8 cellular contexts compared by ENCODE assay signal in the genomic region with DNA sequence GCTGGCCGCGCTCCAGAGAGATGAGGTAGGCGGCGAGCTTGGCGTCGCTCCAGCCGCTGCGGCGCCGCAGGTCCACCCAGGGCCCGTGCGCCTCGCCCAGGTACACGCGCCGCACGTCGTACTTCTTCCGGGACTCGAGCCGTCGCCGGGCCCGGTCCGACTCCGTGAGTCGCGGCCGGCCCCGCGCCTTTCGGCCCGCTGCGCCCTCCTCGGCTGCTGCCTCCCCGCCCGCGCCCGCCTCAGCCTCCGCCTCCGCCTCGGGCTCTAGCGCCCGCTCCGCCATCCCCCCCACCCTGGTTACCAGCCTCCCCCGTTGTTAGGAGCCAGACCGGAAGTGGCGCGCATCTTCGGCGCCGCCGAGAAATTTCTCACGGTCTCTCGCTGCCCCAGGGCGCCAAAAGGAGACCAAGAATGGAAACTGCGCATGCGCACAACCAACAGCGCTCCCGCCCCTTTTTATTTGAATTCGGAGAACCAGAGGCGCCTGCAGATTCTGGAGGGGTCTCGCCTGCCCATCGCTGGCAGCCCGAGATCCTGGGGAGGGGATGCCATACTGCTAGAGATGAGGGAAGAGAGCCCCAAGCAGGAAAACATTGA. TPM values are rescaled to one million over a fixed set of nuclear protein-coding genes. Genes with fewer than 3 reads are reported as not detected.
DNase-seq lines count a peak whose midpoint lies in the region; ATAC-seq and TF ChIP-seq lines count a peak whose summit lies in the region.

A gene with protein sequence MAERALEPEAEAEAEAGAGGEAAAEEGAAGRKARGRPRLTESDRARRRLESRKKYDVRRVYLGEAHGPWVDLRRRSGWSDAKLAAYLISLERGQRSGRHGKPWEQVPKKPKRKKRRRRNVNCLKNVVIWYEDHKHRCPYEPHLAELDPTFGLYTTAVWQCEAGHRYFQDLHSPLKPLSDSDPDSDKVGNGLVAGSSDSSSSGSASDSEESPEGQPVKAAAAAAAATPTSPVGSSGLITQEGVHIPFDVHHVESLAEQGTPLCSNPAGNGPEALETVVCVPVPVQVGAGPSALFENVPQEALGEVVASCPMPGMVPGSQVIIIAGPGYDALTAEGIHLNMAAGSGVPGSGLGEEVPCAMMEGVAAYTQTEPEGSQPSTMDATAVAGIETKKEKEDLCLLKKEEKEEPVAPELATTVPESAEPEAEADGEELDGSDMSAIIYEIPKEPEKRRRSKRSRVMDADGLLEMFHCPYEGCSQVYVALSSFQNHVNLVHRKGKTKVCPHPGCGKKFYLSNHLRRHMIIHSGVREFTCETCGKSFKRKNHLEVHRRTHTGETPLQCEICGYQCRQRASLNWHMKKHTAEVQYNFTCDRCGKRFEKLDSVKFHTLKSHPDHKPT (minus strand): TSS at position 336 of the 597 bp plus-strand sequence. CDS start 53 bp downstream, at position 283.

- TF ChIP-seq CTCF in OCI-LY3 (IDR thresholded peaks at IDR 0.05; ENCODE audit: low read depth, low read length) (no peak), epithelial cell of esophagus (IDR thresholded peaks at IDR 0.05; ENCODE audit: insufficient read depth, low read depth, low read length, missing control alignments) (no peak)

- H3K27ac ChIP-seq in OCI-LY3 (ENCODE audit: low read length), result peak within 1 kb of the TSS; percentile 62

- peak within 1 kb of the TSS; percentile 79 for H3K4me3 ChIP-seq in OCI-LY3 (ENCODE audit: low read length)
- peak within 1 kb of the TSS; percentile 60 for H3K4me3 ChIP-seq in epithelial cell of esophagus (ENCODE audit: low read length)

- H2AFZ ChIP-seq in OCI-LY3 (ENCODE audit: low read depth, low read length), result peak within 1 kb of the TSS; percentile 62

- peaks cover 17% of the 10 kb centered on the region for H3K4me1 ChIP-seq in OCI-LY3 (ENCODE audit: low read length)

- DNase-seq in DMS 273 (lab: John Stamatoyannopoulos, UW; ENCODE audit: unreplicated experiment) (peak; percentile 98), HuH-7.5 (ENCODE audit: low spot score) (peak; percentile 98), activated T-cell treated with anti-CD3 and anti-CD28 coated beads for 1 hour (ENCODE audit: low read depth) (peak; percentile 92), epithelial cell of esophagus (ENCODE audit: low read depth) (peak; percentile 93), mucosa of gallbladder (ENCODE audit: low spot score) (peak; percentile 95)
- DNase-seq in stimulated activated CD8-positive, alpha-beta memory T cell treated with anti-CD3 and anti-CD28 coated beads, Interleukin-4, amount 100 ng/mL, for 24 hours (ENCODE audit: low read depth), result peak; percentile 91

- peaks cover 9% of the 10 kb centered on the region; the same call in 1 of the 2 replicates for H3K79me2 ChIP-seq in OCI-LY3 (ENCODE audit: low read length)

- H3K9me3 ChIP-seq in OCI-LY3 (ENCODE audit: insufficient read depth, low read length), result no peaks in the 10 kb centered on the region

- H3K27me3 ChIP-seq in OCI-LY3 (ENCODE audit: low read depth, low read length), result no peaks in the 10 kb centered on the region

- H4K20me1 ChIP-seq in OCI-LY3 (ENCODE audit: insufficient read depth, low read length), result no peaks in the 10 kb centered on the region

- no peaks in the 10 kb centered on the region for H3K36me3 ChIP-seq in OCI-LY3 (replicated peaks; ENCODE audit: low read depth, low read length)

- peak; percentile 40 for ATAC-seq in GM21526 (IDR thresholded peaks at IDR 0.05; ENCODE audit: low FRiP score, unreplicated experiment)

- peak within 1 kb of the TSS; percentile 88 for H3K4me2 ChIP-seq in OCI-LY3 (ENCODE audit: low read length)

- H3K9ac ChIP-seq in OCI-LY3 (ENCODE audit: low read length), result peak within 1 kb of the TSS; percentile 79

RNA-seq across cellular contexts. Expression of the gene that starts here (rescaled TPM):
- 13.8 TPM for total RNA-seq in mucosa of gallbladder

Comparison
In these comparisons a context has a peak if more than half of its experiments do, and no peak if none do; other contexts are left out.
1. Peak in every context shown above with its lines: DNase-seq, ATAC-seq, H3K4me3 ChIP-seq and H3K27ac ChIP-seq.